16 cellular contexts compared by ENCODE assay signal in the genomic region with DNA sequence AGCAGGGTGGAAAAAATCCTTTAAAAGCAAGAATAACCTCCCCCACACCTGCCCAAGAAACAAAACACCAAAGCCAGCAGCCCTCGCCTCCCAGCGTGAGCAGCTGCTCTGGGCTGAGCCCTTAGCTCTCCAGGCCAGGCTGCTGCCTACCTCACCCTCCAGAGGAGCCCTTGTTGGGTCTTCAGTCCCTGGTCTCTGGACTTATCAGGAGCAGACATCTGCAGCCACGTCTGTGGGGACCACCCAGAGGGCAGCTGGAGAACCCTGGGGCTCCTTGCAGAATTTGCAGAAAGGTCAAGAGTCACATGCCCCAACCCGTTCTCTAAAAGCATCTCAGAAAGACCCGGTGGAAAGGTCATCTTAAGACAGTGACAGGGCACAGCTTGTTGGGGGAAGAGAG.
A peak's percentile ranks its signal among the peaks of the same experiment; 100 is the strongest.
DNase-seq lines count a peak whose midpoint lies in the region; ATAC-seq, FAIRE-seq and TF ChIP-seq lines count a peak whose summit lies in the region.
"Had no signal": no experiment of that assay in that cellular context is flagged by ENCODE, and none has a peak within 500 bp of the region (broad histone marks: within the 10 kb centered on the region; RNA-seq: fewer than 3 reads in every experiment).

No MANE protein-coding gene starts in this region.

- TF ChIP-seq EP300 in H1 (IDR thresholded peaks at IDR 0.05; ENCODE audit: borderline replicate concordance in 1 of 2, low read depth in 2 of 2, low read length in 2 of 2): no peak

- no peak overlapping the region for H3K23ac ChIP-seq in H1 (ENCODE audit: insufficient read length)

- H4K5ac ChIP-seq in H1 (ENCODE audit: insufficient read length, low read depth, low read length): no peak overlapping the region

- H2AK5ac ChIP-seq in H1 (ENCODE audit: low read depth, low read length): no peak overlapping the region

- ATAC-seq in omental fat pad (ENCODE audit: low FRiP score): peak; percentile 41
- no peak for ATAC-seq in HG03097 (IDR thresholded peaks at IDR 0.05; ENCODE audit: low FRiP score, unreplicated experiment)
- ATAC-seq: body of pancreas; effector memory CD8-positive, alpha-beta T cell; GM12878 had no signal

- no peak overlapping the region for H3K9ac ChIP-seq in H1 (replicated peaks in 1 of 4; ENCODE audit: extremely low read depth in 1 of 4, low read depth in 3 of 4, low read length in 3 of 4)

- H3K79me2 ChIP-seq in H1 (ENCODE audit: control insufficient read depth in 1 of 2, insufficient read depth in 2 of 2, low read length in 2 of 2): no peaks in the 10 kb centered on the region

- no peak for FAIRE-seq in H1 (lab: Jason Lieb, UNC)
- FAIRE-seq: GM12878 had no signal

- H3K36me3 ChIP-seq in H1 (ENCODE audit: control insufficient read depth in 2 of 4, insufficient read depth in 4 of 4, low read length in 3 of 4): no peaks in the 10 kb centered on the region

- no peak overlapping the region for H2BK15ac ChIP-seq in H1 (ENCODE audit: low read length)

- H3K4me1 ChIP-seq in H1 (replicated peaks in 1 of 4; ENCODE audit: control insufficient read depth in 3 of 4, insufficient read depth in 4 of 4, low read length in 3 of 4): peaks cover 0 to 12% (median 4%) of the 10 kb centered on the region in 4 experiments; a peak in 6 of 7 replicates
- H3K4me1 ChIP-seq: body of pancreas had no signal

- H2BK120ac ChIP-seq in H1 (replicated peaks; ENCODE audit: low read depth, low read length): no peak overlapping the region

- no peak overlapping the region for H3K4ac ChIP-seq in H1 (replicated peaks; ENCODE audit: insufficient read length, low read depth, low read length)

- H3K18ac ChIP-seq in H1 (ENCODE audit: extremely low read depth, low read length): no peak overlapping the region

- intact Hi-C loops in lower leg skin (cut with DNase I; ENCODE audit: low total_unique reads): no loop called here

- H3K23me2 ChIP-seq in H1 (ENCODE audit: low read depth, low read length): no peaks in the 10 kb centered on the region

- peak overlapping the region; percentile 76; the same call in 1 of the 2 replicates for H2BK20ac ChIP-seq in H1 (ENCODE audit: low read length)

- WGBS in H1 (ENCODE audit: extremely low coverage in 1 of 2, insufficient coverage in 1 of 2, insufficient read length in 1 of 2, insufficient replicate concordance in 2 of 2, low coverage in 1 of 2, low lambda C conversion rate in 2 of 2, missing lambda C conversion rate in 1 of 2), 2 experiments: 64% methylated on average over 5 of the region's 5 CpGs; no CpG with 5 or more reads in 1 of the 2 experiments
- 67 to 71% methylated on average over 5 of the region's 5 CpGs for WGBS in lower leg skin, 2 donors

- 0 out of 2 replicates have a peak overlapping the region, but pooled peaks have one; percentile 2 for H2BK5ac ChIP-seq in H1 (ENCODE audit: low read depth, low read length)

- no peak overlapping the region; a peak in 1 of 8 replicates for H3K4me3 ChIP-seq in H1 (ENCODE audit: extremely low read depth in 1 of 4, insufficient read depth in 2 of 4, low read depth in 3 of 4, low read length in 4 of 4)
- H3K4me3 ChIP-seq in lower leg skin (ENCODE audit: low read depth, poor library complexity, severe bottlenecking): no peak overlapping the region
- H3K4me3 ChIP-seq: body of pancreas, GM12878, SK-N-MC had no signal

- H3K27me3 ChIP-seq in H1 (replicated peaks in 1 of 4; ENCODE audit: control insufficient read depth in 3 of 4, extremely low read depth in 1 of 4, insufficient read depth in 3 of 4, low read length in 3 of 4): no peaks in the 10 kb centered on the region
- H3K27me3 ChIP-seq: body of pancreas had no signal

- no peak overlapping the region for H3K27ac ChIP-seq in H1 (ENCODE audit: low read depth, low read length)
- H3K27ac ChIP-seq: body of pancreas, C4-2B, SK-N-MC had no signal

- no peaks in the 10 kb centered on the region for H3K9me3 ChIP-seq in H1 (ENCODE audit: insufficient read depth in 2 of 2, low read depth in 1 of 2, low read length in 1 of 2)
- H3K9me3 ChIP-seq: body of pancreas had no signal

- H4K8ac ChIP-seq in H1 (ENCODE audit: extremely low read depth, insufficient read depth, low read length): no peak overlapping the region

- no peak overlapping the region for H2BK12ac ChIP-seq in H1 (ENCODE audit: low read depth, low read length)

- TF ChIP-seq POLR2A in H1 (IDR thresholded peaks at IDR 0.05; ENCODE audit: control extremely low read depth in 1 of 2, low read depth in 2 of 2, low read length in 2 of 2): no peak
- no peak for TF ChIP-seq POLR2A in lower leg skin (IDR thresholded peaks at IDR 0.05)

- CTCF ChIA-PET in HEK293T (lab: Yijun Ruan, JAX): interaction anchor here (1.4 kb wide), 1 partner anchor 128 kb away, joined by 3 read pairs; no protein-coding TSS in a partner anchor
- CTCF ChIA-PET in H1 (lab: Charles Lee; ENCODE audit: partially characterized antibody): interaction anchor here (0.6 to 1.9 kb wide), 9 partner anchors 33 to 1730 kb away, joined by 3 to 6 read pairs (median 3); no protein-coding TSS in a partner anchor

- H3K56ac ChIP-seq in H1 (replicated peaks; ENCODE audit: insufficient read length, low read depth, low read length): no peak overlapping the region

- H3K4me2 ChIP-seq in H1 (ENCODE audit: insufficient read depth in 1 of 2, low read depth in 2 of 2, low read length in 2 of 2): peak overlapping the region in 1 of 2 experiments; percentile 6; a peak in 2 of 4 replicates

- no peak overlapping the region for H4K91ac ChIP-seq in H1 (replicated peaks; ENCODE audit: insufficient read length, low read length)

- DNase-seq in HEK293T (ENCODE audit: extremely low spot score) (peak; percentile 19), NCI-H187 treated with DMSO at 0.1 percent for 48 hours (lab: John Stamatoyannopoulos, UW) (peak; percentile 46), H1 (ENCODE audit: low read depth in 1 of 2, low spot score in 2 of 2) (peak in 1 of 2 experiments; percentile 50), omental fat pad (ENCODE audit: low spot score) (no peak), NCI-H2196 (lab: John Stamatoyannopoulos, UW; ENCODE audit: unreplicated experiment) (no peak), lower leg skin (ENCODE audit: low spot score in 2 of 2) (no peak)
- DNase-seq: activated naive CD4-positive, alpha-beta T cell treated with Interleukin-2 at 50 U/mL for 16 hours; body of pancreas; effector memory CD8-positive, alpha-beta T cell; foreskin fibroblast; NCI-H1092; stimulated activated CD4-positive, alpha-beta T cell treated with anti-CD3 and anti-CD28 coated beads, Interleukin-4, amount 100 ng/mL, for 1 hour had no signal

- H4K20me1 ChIP-seq in H1 (replicated peaks in 1 of 2; ENCODE audit: control insufficient read depth in 1 of 2, insufficient read depth in 2 of 2, low read length in 2 of 2): no peaks in the 10 kb centered on the region

- H3K14ac ChIP-seq in H1 (ENCODE audit: insufficient read length): no peak overlapping the region

- no peaks in the 10 kb centered on the region for H3K79me1 ChIP-seq in H1 (ENCODE audit: low read depth, low read length)

- TF ChIP-seq CTCF in H1 (IDR thresholded peaks at IDR 0.05; ENCODE audit: control extremely low read depth in 1 of 3, insufficient read depth in 1 of 3, low read depth in 1 of 3, low read length in 3 of 3): no peak
- no peak for TF ChIP-seq CTCF in omental fat pad (IDR thresholded peaks at IDR 0.05)
- no peak for TF ChIP-seq CTCF in lower leg skin (IDR thresholded peaks at IDR 0.05)

- POLR2A ChIA-PET in HEK293T (lab: Yijun Ruan, JAX) (interaction anchor here (0.8 to 2.7 kb wide), 2 partner anchors 25 to 123 kb away, joined by 3 to 6 read pairs; no protein-coding TSS in a partner anchor), H1 (lab: Charles Lee; ENCODE audit: partially characterized antibody) (no interaction called here)

- H2AFZ ChIP-seq in H1 (ENCODE audit: low read length): no peak overlapping the region

- no peak for TF ChIP-seq RAD21 in H1 (IDR thresholded peaks at IDR 0.05 in 1 of 2, conservative IDR thresholded peaks at IDR 0.05 in 1 of 2; ENCODE audit: low read depth in 2 of 2, low read length in 2 of 2)

TF ChIP-seq in HEK293T, 16 proteins besides CTCF, POLR2A, EP300 and RAD21 (continues in another document):
- TF ChIP-seq FOXK2 (IDR thresholded peaks at IDR 0.05) (no peak), BHLHE40 (IDR thresholded peaks at IDR 0.05; ENCODE audit: borderline replicate concordance) (no peak), HDGF (IDR thresholded peaks at IDR 0.05; ENCODE audit: borderline replicate concordance) (no peak), SP1 (IDR thresholded peaks at IDR 0.05) (no peak), FOXM1 (IDR thresholded peaks at IDR 0.05; ENCODE audit: borderline replicate concordance) (no peak), SUZ12 (IDR thresholded peaks at IDR 0.05) (no peak), PKNOX1 (IDR thresholded peaks at IDR 0.05) (no peak), ELF4 (IDR thresholded peaks at IDR 0.05) (no peak), L3MBTL2 (conservative IDR thresholded peaks at IDR 0.05) (no peak)

TF ChIP-seq in H1, 55 proteins besides CTCF, POLR2A, EP300 and RAD21:
- TF ChIP-seq GTF2F1 (IDR thresholded peaks at IDR 0.05; ENCODE audit: borderline replicate concordance, low read depth, low read length) (no peak), POLR2AphosphoS5 (IDR thresholded peaks at IDR 0.05; ENCODE audit: low read depth, low read length) (no peak), JUND (IDR thresholded peaks at IDR 0.05; ENCODE audit: low read length) (no peak), ZNF274 (IDR thresholded peaks at IDR 0.05; ENCODE audit: borderline replicate concordance, extremely low read depth, low read length) (no peak), MAX (IDR thresholded peaks at IDR 0.05) (0 out of 2 replicates have a peak, but pooled peaks have one; percentile 30), RFX5 (IDR thresholded peaks at IDR 0.05; ENCODE audit: borderline replicate concordance, low read depth, low read length) (no peak), HDAC2 (IDR thresholded peaks at IDR 0.05; ENCODE audit: borderline replicate concordance in 1 of 2, low read depth in 2 of 2, low read length in 2 of 2) (0 out of 4 replicates have a peak, but pooled peaks of 1 of the 2 experiments have one; percentile 20), TCF12 (IDR thresholded peaks at IDR 0.05; ENCODE audit: low read depth, low read length) (peak; percentile 53; the same call in 1 of the 2 replicates), TAF7 (optimal IDR thresholded peaks at IDR 0.05; ENCODE audit: borderline replicate concordance, low read depth, low read length) (peak; percentile 37), YY1 (IDR thresholded peaks at IDR 0.05; ENCODE audit: low read depth, low read length) (no peak), CTBP2 (IDR thresholded peaks at IDR 0.05; ENCODE audit: borderline replicate concordance, insufficient read depth, insufficient read length, low read length) (no peak)
TF ChIP-seq in H1: peak in this region for 4.

Comparison
In these comparisons a context has a peak if more than half of its experiments do, and no peak if none do; other contexts are left out.
1. DNase-seq: peak in HEK293T (single experiment) and NCI-H187 treated with DMSO at 0.1 percent for 48 hours (single experiment); none in omental fat pad (single experiment), NCI-H2196 (single experiment) and lower leg skin (0 of 2).